Comparison of ENCODE assay signal across 8 cellular contexts in the genomic region with DNA sequence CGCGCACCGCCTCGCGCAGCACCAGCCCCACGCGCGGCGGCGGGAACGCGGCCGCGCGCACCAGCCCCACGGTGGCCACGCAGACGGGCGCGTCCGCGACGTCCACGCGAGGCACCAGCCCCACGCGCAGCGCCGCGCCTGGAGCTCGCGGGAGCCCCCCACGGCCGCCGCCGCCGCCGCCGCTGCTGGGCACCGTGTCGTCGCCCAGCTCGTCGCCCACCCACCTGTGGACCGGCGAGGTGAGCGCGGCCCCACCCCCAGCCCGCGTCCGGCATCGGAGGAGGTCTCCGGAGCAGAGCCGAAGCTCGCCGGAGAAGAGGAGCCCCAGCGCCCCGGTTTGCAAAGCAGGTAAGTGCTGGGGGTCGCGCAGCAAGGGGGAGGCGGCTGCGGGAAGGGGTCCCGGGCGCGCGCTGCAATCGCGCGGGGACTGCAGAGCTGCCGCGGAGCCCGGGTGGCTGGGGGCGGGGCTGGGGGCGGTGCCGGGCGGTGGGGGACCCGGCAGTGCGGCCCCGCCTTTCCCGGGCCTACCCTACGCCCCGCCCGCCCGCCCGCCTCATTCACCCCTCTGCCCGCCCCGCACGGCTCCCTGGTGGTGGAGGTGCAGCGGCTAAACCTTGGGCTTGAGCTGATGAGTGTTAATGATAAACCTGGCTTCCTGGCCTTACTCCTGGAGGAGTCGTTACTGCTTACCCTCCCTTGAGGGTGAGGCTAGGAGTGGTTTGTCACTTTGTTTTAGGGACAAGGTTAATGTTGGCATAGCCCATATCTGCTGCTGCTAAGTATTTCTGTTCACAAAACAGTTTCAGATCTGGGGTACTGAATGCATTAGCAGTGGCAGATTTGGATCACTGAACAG.
DNase-seq lines count a peak whose midpoint lies in the region; ATAC-seq, FAIRE-seq and TF ChIP-seq lines count a peak whose summit lies in the region.

No MANE protein-coding gene starts in this region.

- peaks cover 13% of the 10 kb centered on the region; the same call in 1 of the 2 replicates for H3K9me3 ChIP-seq in BLaER1

- peak overlapping the region; percentile 95 for H3K27ac ChIP-seq in BLaER1

- 0 out of 2 replicates have a peak, but pooled peaks cover 7% of the 10 kb centered on the region for H4K20me1 ChIP-seq in BLaER1

- FAIRE-seq in colon (lab: Jason Lieb, UNC) = peak; percentile 49

- peak; percentile 49 for TF ChIP-seq POLR2A in GM19193 (IDR thresholded peaks at IDR 0.05; ENCODE audit: extremely low read depth, insufficient read depth, insufficient read length)

- peaks cover 28% of the 10 kb centered on the region for H3K4me1 ChIP-seq in BLaER1

- H3K9ac ChIP-seq in BLaER1 = peak overlapping the region; percentile 94

- ATAC-seq in HG03354 (IDR thresholded peaks at IDR 0.05; ENCODE audit: poor library complexity, severe bottlenecking, unreplicated experiment) = peak; percentile 67

- peak; percentile 36 for DNase-seq in NCI-H446 treated with DMSO at 0.1 percent for 48 hours (lab: John Stamatoyannopoulos, UW)
- peak; percentile 89 for DNase-seq in activated CD4-positive, alpha-beta T cell treated with anti-CD3 and anti-CD28 coated beads for 48 hours
- peak; percentile 96 for DNase-seq in left kidney (ENCODE audit: low read depth, low spot score)
- DNase-seq in stimulated activated CD4-positive, alpha-beta T cell treated with anti-CD3 and anti-CD28 coated beads, Interleukin-2, amount 100 ng/mL, for 48 hours = peak; percentile 75 to 81

- no peaks in the 10 kb centered on the region for H3K27me3 ChIP-seq in BLaER1

- H3K4me3 ChIP-seq in BLaER1 = peak overlapping the region; percentile 99

- H3K4me2 ChIP-seq in BLaER1 = peak overlapping the region; percentile 77

- H3K36me3 ChIP-seq in BLaER1 = peaks cover 14% of the 10 kb centered on the region; the same call in 1 of the 2 replicates

Comparison
In these comparisons a context has a peak if more than half of its experiments do, and no peak if none do; other contexts are left out.
1. Peak in every context shown above with its lines: DNase-seq, ATAC-seq, H3K4me3 ChIP-seq and H3K27ac ChIP-seq.
2. DNase-seq: peak in every context shown above with its lines; median percentile 96 in left kidney; 89 in activated CD4-positive, alpha-beta T cell treated with anti-CD3 and anti-CD28 coated beads for 48 hours; 78 in stimulated activated CD4-positive, alpha-beta T cell treated with anti-CD3 and anti-CD28 coated beads, Interleukin-2, amount 100 ng/mL, for 48 hours; 36 in NCI-H446 treated with DMSO at 0.1 percent for 48 hours.